In the genomic region with DNA sequence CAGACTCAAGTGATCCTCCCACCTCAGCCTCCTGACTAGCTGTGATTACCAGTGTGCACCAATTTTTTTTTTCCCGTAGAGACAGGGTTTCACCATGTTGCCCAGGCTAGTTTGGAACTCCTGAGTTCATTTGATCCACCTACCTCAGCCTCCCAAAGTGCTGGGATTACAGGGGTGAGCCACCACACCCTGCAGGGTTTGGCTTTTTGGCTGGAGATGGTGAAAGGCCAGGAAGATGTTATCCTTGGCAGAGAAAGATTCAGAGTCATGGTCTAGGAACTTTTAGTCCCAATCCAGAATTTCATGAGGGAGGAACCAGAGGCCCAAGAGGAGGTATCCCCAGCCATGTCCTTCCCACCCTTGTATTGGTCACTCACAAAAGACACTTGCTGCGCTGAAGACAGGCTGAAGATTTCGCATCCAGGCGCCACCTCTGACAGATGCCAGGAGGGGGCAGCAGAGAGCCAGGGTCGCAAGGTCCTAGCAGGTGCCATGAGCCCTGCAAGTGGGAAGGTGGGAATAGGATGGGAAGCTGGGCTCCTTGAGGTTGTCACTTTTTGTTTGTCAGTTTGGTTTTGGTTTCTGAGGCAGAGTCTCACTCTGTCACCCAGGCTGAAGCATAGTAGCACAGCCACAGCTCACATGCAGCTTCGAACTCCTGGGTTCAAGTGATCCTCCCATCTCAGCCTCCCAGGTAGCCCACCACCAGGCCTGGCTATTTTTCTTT, we compare ENCODE assay signal across 1 cellular context.
A peak's percentile ranks its signal among the peaks of the same experiment; 100 is the strongest.
TF ChIP-seq lines count a peak whose summit lies in the region.
"Not testable (repeated sequence)": the region's sequence is repeated elsewhere in the genome, so short reads cannot be mapped to it uniquely, and the experiment has no call there.

No MANE protein-coding gene starts in this region.

TF ChIP-seq in K562, 482 proteins besides CTCF, POLR2A, EP300 and RAD21:
- TF ChIP-seq CC2D1A (IDR thresholded peaks at IDR 0.05) (0 out of 2 replicates have a peak, but pooled peaks have one; percentile 45), ZNF384 (IDR thresholded peaks at IDR 0.05; ENCODE audit: low read depth, low read length) (peak; percentile 22; the same call in 1 of the 2 replicates), BHLHE40 (IDR thresholded peaks at IDR 0.05; ENCODE audit: low read length) (0 out of 2 replicates have a peak, but pooled peaks have one; percentile 45), CREM (IDR thresholded peaks at IDR 0.05; ENCODE audit: low read depth) (peak; percentile 39; the same call in 1 of the 2 replicates), JUND (IDR thresholded peaks at IDR 0.05; ENCODE audit: borderline replicate concordance, low read depth, low read length) (peak; percentile 53; the same call in 1 of the 2 replicates), ARID2 (IDR thresholded peaks at IDR 0.05) (peak; percentile 91), YY1 (IDR thresholded peaks at IDR 0.05; ENCODE audit: borderline replicate concordance in 1 of 3, control insufficient read depth in 1 of 3, extremely low read depth in 1 of 3, insufficient read depth in 3 of 3, insufficient read length in 1 of 3, insufficient replicate concordance in 2 of 3, low read depth in 1 of 3, low read length in 2 of 3) (peak in 1 of 3 experiments; percentile 29), L3MBTL2 (IDR thresholded peaks at IDR 0.05) (0 out of 2 replicates have a peak, but pooled peaks have one; percentile 33), ATF1 (tag; IDR thresholded peaks at IDR 0.05) (0 out of 2 replicates have a peak, but pooled peaks have one; percentile 15), TEAD1 (CRISPR knock-in tag; IDR thresholded peaks at IDR 0.05) (peak in 1 of 2 experiments; percentile 67; a peak in 1 of 4 replicates), CTBP1 (IDR thresholded peaks at IDR 0.05; ENCODE audit: borderline replicate concordance) (peak; percentile 43; the same call in 1 of the 2 replicates), MYC (IDR thresholded peaks at IDR 0.05; ENCODE audit: low read depth, low read length) (0 out of 2 replicates have a peak, but pooled peaks have one; percentile 39), RCOR1 (IDR thresholded peaks at IDR 0.05; ENCODE audit: borderline replicate concordance in 1 of 2, low read depth in 2 of 2, low read length in 2 of 2) (peak in 1 of 2 experiments; percentile 73; a peak in 1 of 4 replicates), JUN (IDR thresholded peaks at IDR 0.05; ENCODE audit: borderline replicate concordance, low read depth, low read length) (0 out of 2 replicates have a peak, but pooled peaks have one; percentile 23), DACH1 (IDR thresholded peaks at IDR 0.05; ENCODE audit: partially characterized antibody) (peak; percentile 19), XRCC5 (IDR thresholded peaks at IDR 0.05; ENCODE audit: low read depth, low read length) (peak; percentile 89), NFIC (IDR thresholded peaks at IDR 0.05) (0 out of 2 replicates have a peak, but pooled peaks have one; percentile 27), STAG1 (CRISPR knock-in tag; IDR thresholded peaks at IDR 0.05; ENCODE audit: borderline replicate concordance) (peak; percentile 89; the same call in 1 of the 2 replicates), SIN3B (IDR thresholded peaks at IDR 0.05; ENCODE audit: low read depth) (peak; percentile 23; the same call in 1 of the 2 replicates), MAZ (CRISPR knock-in tag; conservative IDR thresholded peaks at IDR 0.05 in 1 of 2, IDR thresholded peaks at IDR 0.05 in 1 of 2) (peak in 1 of 2 experiments; percentile 27; a peak in 1 of 4 replicates), RB1 (IDR thresholded peaks at IDR 0.05; ENCODE audit: low read depth) (peak; percentile 71), PHF21A (IDR thresholded peaks at IDR 0.05; ENCODE audit: borderline replicate concordance, low read depth) (0 out of 2 replicates have a peak, but pooled peaks have one; percentile 31), SMC3 (conservative IDR thresholded peaks at IDR 0.05; ENCODE audit: insufficient read depth, low read depth, low read length) (peak; percentile 90)
- TF ChIP-seq, protein P1, sequence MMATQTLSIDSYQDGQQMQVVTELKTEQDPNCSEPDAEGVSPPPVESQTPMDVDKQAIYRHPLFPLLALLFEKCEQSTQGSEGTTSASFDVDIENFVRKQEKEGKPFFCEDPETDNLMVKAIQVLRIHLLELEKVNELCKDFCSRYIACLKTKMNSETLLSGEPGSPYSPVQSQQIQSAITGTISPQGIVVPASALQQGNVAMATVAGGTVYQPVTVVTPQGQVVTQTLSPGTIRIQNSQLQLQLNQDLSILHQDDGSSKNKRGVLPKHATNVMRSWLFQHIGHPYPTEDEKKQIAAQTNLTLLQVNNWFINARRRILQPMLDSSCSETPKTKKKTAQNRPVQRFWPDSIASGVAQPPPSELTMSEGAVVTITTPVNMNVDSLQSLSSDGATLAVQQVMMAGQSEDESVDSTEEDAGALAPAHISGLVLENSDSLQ (IDR thresholded peaks at IDR 0.05): 0 out of 2 replicates have a peak, but pooled peaks have one; percentile 20
- TF ChIP-seq JUND (tag; IDR thresholded peaks at IDR 0.05; ENCODE audit: borderline replicate concordance, low read depth, low read length); ATF1 (CRISPR knock-in tag; IDR thresholded peaks at IDR 0.05); MYC (CRISPR knock-in tag; IDR thresholded peaks at IDR 0.05; ENCODE audit: borderline replicate concordance, low read depth); JUN (CRISPR knock-in tag; IDR thresholded peaks at IDR 0.05; ENCODE audit: borderline replicate concordance): not testable (repeated sequence)
- TF ChIP-seq, protein P2, sequence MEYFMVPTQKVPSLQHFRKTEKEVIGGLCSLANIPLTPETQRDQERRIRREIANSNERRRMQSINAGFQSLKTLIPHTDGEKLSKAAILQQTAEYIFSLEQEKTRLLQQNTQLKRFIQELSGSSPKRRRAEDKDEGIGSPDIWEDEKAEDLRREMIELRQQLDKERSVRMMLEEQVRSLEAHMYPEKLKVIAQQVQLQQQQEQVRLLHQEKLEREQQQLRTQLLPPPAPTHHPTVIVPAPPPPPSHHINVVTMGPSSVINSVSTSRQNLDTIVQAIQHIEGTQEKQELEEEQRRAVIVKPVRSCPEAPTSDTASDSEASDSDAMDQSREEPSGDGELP (CRISPR knock-in tag; IDR thresholded peaks at IDR 0.05; ENCODE audit: borderline replicate concordance): peak; percentile 59; the same call in 1 of the 2 replicates
- TF ChIP-seq, protein P3, sequence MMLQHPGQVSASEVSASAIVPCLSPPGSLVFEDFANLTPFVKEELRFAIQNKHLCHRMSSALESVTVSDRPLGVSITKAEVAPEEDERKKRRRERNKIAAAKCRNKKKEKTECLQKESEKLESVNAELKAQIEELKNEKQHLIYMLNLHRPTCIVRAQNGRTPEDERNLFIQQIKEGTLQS (IDR thresholded peaks at IDR 0.05): not testable (repeated sequence)
- TF ChIP-seq, protein P3 (CRISPR knock-in tag; conservative IDR thresholded peaks at IDR 0.05): 0 out of 2 replicates have a peak, but pooled peaks have one; percentile 28
- TF ChIP-seq, protein P4, sequence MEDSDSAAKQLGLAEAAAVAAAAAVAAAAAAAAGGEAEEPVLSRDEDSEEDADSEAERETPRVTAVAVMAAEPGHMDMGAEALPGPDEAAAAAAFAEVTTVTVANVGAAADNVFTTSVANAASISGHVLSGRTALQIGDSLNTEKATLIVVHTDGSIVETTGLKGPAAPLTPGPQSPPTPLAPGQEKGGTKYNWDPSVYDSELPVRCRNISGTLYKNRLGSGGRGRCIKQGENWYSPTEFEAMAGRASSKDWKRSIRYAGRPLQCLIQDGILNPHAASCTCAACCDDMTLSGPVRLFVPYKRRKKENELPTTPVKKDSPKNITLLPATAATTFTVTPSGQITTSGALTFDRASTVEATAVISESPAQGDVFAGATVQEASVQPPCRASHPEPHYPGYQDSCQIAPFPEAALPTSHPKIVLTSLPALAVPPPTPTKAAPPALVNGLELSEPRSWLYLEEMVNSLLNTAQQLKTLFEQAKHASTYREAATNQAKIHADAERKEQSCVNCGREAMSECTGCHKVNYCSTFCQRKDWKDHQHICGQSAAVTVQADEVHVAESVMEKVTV (CRISPR knock-in tag; IDR thresholded peaks at IDR 0.05): peak; percentile 83
